ENCODE assay signal across 8 cellular contexts in genomic region chr19:18006895-18007604, GRCh38. TPM values are rescaled to one million over a fixed set of nuclear protein-coding genes. Genes with fewer than 3 reads are reported as not detected.
DNase-seq lines count a peak whose midpoint lies in the region; ATAC-seq and TF ChIP-seq lines count a peak whose summit lies in the region.

No MANE protein-coding gene starts in this region.

- H3K4me3 Mint-ChIP-seq in osteocyte (ENCODE audit: unreplicated experiment), result peak overlapping the region; percentile 93

- peak; percentile 99 for TF ChIP-seq CTCF in osteocyte (IDR thresholded peaks at IDR 0.05)

- H3K4me1 ChIP-seq in BLaER1 (peaks cover 49% of the 10 kb centered on the region), thymus (ENCODE audit: control insufficient read depth, insufficient read depth, low read length) (peaks cover 15% of the 10 kb centered on the region)

- H3K9ac ChIP-seq in BLaER1 (peak overlapping the region; percentile 67), SK-N-MC (ENCODE audit: insufficient read length) (no peak overlapping the region)

- intact Hi-C loops in head of caudate nucleus (cut with DNase I), result loop anchor here (1.0 to 5.0 kb wide), 2 partner anchors 51 to 145 kb away; partner anchors contain the start of gene PIK3R2

- in situ Hi-C loops in KBM-7 (cut with MboI; ENCODE audit: low pct_unique_long_range_greater_than_20kb, low sequenced_read_pairs), result no loop called here

- peaks cover 21% of the 10 kb centered on the region for H3K4me1 Mint-ChIP-seq in osteocyte (ENCODE audit: unreplicated experiment)

- peak overlapping the region; percentile 90 for H3K4me2 ChIP-seq in BLaER1

- no peaks in the 10 kb centered on the region for H3K9me3 Mint-ChIP-seq in activated naive CD4-positive, alpha-beta T cell treated with anti-CD3 and anti-CD28 coated beads, Interleukin-2, amount 50 U/mL, for 72 hours
- no peaks in the 10 kb centered on the region for H3K9me3 Mint-ChIP-seq in osteocyte (ENCODE audit: unreplicated experiment)

- WGBS in thymus, result 5% methylated on average over 41 of the region's 41 CpGs

- peak overlapping the region; percentile 32 to 88 for H3K27ac Mint-ChIP-seq in activated naive CD4-positive, alpha-beta T cell treated with anti-CD3 and anti-CD28 coated beads, Interleukin-2, amount 50 U/mL, for 72 hours
- H3K27ac Mint-ChIP-seq in osteocyte (ENCODE audit: unreplicated experiment), result peak overlapping the region; percentile 97

- peak; percentile 85 for DNase-seq in KBM-7
- no peak for DNase-seq in SK-N-MC (ENCODE audit: low read depth, low spot score)
- DNase-seq in activated naive CD4-positive, alpha-beta T cell treated with anti-CD3 and anti-CD28 coated beads, Interleukin-2, amount 50 U/mL, for 72 hours (ENCODE audit: low spot score in 2 of 2), result peak; percentile 85 to 89
- peak; percentile 71 to 95 (median 89) for DNase-seq in head of caudate nucleus
- DNase-seq in osteocyte (ENCODE audit: extremely low spot score, unreplicated experiment), result peak; percentile 95

- H3K36me3 ChIP-seq in BLaER1, result peaks cover 73% of the 10 kb centered on the region
- H3K36me3 ChIP-seq in SK-N-MC (ENCODE audit: insufficient read depth, low read length), result no peaks in the 10 kb centered on the region
- H3K36me3 ChIP-seq in thymus (ENCODE audit: control insufficient read depth, insufficient read depth), result peaks cover 29% of the 10 kb centered on the region

- H3K27me3 ChIP-seq in BLaER1 (no peaks in the 10 kb centered on the region), thymus (ENCODE audit: control insufficient read depth, insufficient read depth) (no peaks in the 10 kb centered on the region)

- peak overlapping the region; percentile 68 for H3K27ac ChIP-seq in BLaER1
- H3K27ac ChIP-seq in SK-N-MC, result no peak overlapping the region
- peak overlapping the region; percentile 89 for H3K27ac ChIP-seq in thymus (ENCODE audit: low read depth)

- peak; percentile 62 for ATAC-seq in GM19395 (IDR thresholded peaks at IDR 0.05; ENCODE audit: unreplicated experiment)
- peak; percentile 73 to 74 for ATAC-seq in activated naive CD4-positive, alpha-beta T cell treated with anti-CD3 and anti-CD28 coated beads, Interleukin-2, amount 50 U/mL, for 72 hours

- H3K27me3 Mint-ChIP-seq in osteocyte (ENCODE audit: unreplicated experiment), result no peaks in the 10 kb centered on the region

- H3K4me3 ChIP-seq in BLaER1 (peak overlapping the region; percentile 67), SK-N-MC (peak overlapping the region; percentile 77), thymus (ENCODE audit: low read length) (peak overlapping the region; percentile 72)

- peaks cover 69% of the 10 kb centered on the region for H4K20me1 ChIP-seq in BLaER1

- H3K36me3 Mint-ChIP-seq in activated naive CD4-positive, alpha-beta T cell treated with anti-CD3 and anti-CD28 coated beads, Interleukin-2, amount 50 U/mL, for 72 hours, result peaks cover 13 to 21% of the 10 kb centered on the region in 2 donors
- H3K36me3 Mint-ChIP-seq in osteocyte (ENCODE audit: unreplicated experiment), result peaks cover 11% of the 10 kb centered on the region

- H3K9me3 ChIP-seq in BLaER1 (no peaks in the 10 kb centered on the region), SK-N-MC (ENCODE audit: low read depth, low read length) (no peaks in the 10 kb centered on the region), thymus (ENCODE audit: control insufficient read depth) (peaks cover 2% of the 10 kb centered on the region)

RNA-seq across cellular contexts. Expression of gene ARRDC2, which starts 0.9 kb away (rescaled TPM):
- total RNA-seq in activated naive CD4-positive, alpha-beta T cell treated with anti-CD3 and anti-CD28 coated beads, Interleukin-2, amount 50 U/mL, for 72 hours, result 10 to 100 TPM; 26.7 to 59.3 TPM
- 15.4 and 19.8 TPM in 2 replicates for total RNA-seq in osteocyte
- polyA plus RNA-seq in thymus, result 172 TPM

RNA-seq across cellular contexts. Expression of gene KCNN1, which starts 40.1 kb away (rescaled TPM):
- total RNA-seq in activated naive CD4-positive, alpha-beta T cell treated with anti-CD3 and anti-CD28 coated beads, Interleukin-2, amount 50 U/mL, for 72 hours, result under 1 TPM; 0.19 to 0.36 TPM
- not detected in 2 replicates for total RNA-seq in osteocyte
- 0.27 TPM for polyA plus RNA-seq in thymus
